In the genomic region with DNA sequence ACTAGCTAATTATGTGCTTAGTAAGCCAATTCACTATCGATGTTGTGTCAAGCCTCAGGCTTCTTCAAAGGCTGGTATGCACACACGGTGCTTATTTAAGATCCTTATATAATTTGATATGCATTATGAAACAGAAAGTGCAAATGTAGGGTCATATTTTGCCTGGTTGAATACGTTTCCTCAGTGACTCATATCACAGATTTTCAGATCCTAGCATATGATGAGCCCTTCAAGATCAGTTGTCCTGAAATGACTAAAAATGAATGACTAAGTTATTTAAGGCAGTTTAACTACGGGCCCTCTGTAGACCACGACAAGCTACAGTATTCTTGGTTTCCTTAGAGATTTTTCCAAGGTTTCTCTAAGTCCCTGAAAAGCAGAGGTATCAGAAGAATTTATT, we compare ENCODE assay signal across 9 cellular contexts.
A peak's percentile ranks its signal among the peaks of the same experiment; 100 is the strongest.
DNase-seq lines count a peak whose midpoint lies in the region; ATAC-seq and TF ChIP-seq lines count a peak whose summit lies in the region.
"Had no signal": no experiment of that assay in that cellular context is flagged by ENCODE, and none has a peak within 500 bp of the region (broad histone marks: within the 10 kb centered on the region; RNA-seq: fewer than 3 reads in every experiment).

No MANE protein-coding gene starts in this region.

- DNase-seq in MM.1S = peak; percentile 64
- DNase-seq in SK-N-DZ (ENCODE audit: low spot score) = no peak
- no peak for DNase-seq in Kasumi-1 (lab: John Stamatoyannopoulos, UW)
- DNase-seq in WERI-Rb-1 = no peak
- DNase-seq: activated naive CD8-positive, alpha-beta T cell treated with anti-CD3 and anti-CD28 coated beads, Interleukin-2, amount 10 ng/mL, durations not matched to agents 7 days and 5 days had no signal

- H3K9me3 ChIP-seq in MM.1S (replicated peaks; ENCODE audit: insufficient read depth, low read length) (no peaks in the 10 kb centered on the region), skeletal muscle satellite cell (replicated peaks; ENCODE audit: low read length) (no peaks in the 10 kb centered on the region), WERI-Rb-1 (ENCODE audit: severe bottlenecking) (no peaks in the 10 kb centered on the region)

- H3F3A ChIP-seq in MM.1S (ENCODE audit: insufficient read depth, low read length) = no peaks in the 10 kb centered on the region

- no peaks in the 10 kb centered on the region for H3K79me2 ChIP-seq in MM.1S (ENCODE audit: low read length)

- H3K4me1 ChIP-seq in MM.1S (ENCODE audit: low read length) (no peaks in the 10 kb centered on the region), skeletal muscle satellite cell (ENCODE audit: control insufficient read depth, insufficient read depth, low read length) (peaks cover 11% of the 10 kb centered on the region)

- TF ChIP-seq CTCF in MM.1S (IDR thresholded peaks at IDR 0.05; ENCODE audit: low read length) (no peak), WERI-Rb-1 (IDR thresholded peaks at IDR 0.05; ENCODE audit: low read depth, low read length) (no peak)

- H3K4me2 ChIP-seq in MM.1S (ENCODE audit: low read depth, low read length) (peak overlapping the region; percentile 36), skeletal muscle satellite cell (ENCODE audit: low read length) (peak overlapping the region; percentile 72)

- H3K27me3 ChIP-seq in MM.1S (replicated peaks; ENCODE audit: insufficient read depth, low read length) (no peaks in the 10 kb centered on the region), skeletal muscle satellite cell (ENCODE audit: control insufficient read depth, insufficient read depth, low read length) (no peaks in the 10 kb centered on the region), WERI-Rb-1 (ENCODE audit: insufficient read depth, low read depth, severe bottlenecking) (no peaks in the 10 kb centered on the region)

- H3K36me3 ChIP-seq in MM.1S (replicated peaks; ENCODE audit: insufficient read depth, low read length) (no peaks in the 10 kb centered on the region), skeletal muscle satellite cell (ENCODE audit: insufficient read depth, low read length) (no peaks in the 10 kb centered on the region), WERI-Rb-1 (no peaks in the 10 kb centered on the region)

- H3K27ac ChIP-seq in MM.1S (ENCODE audit: low read length) (no peak overlapping the region), WERI-Rb-1 (no peak overlapping the region)

- H3K9me2 ChIP-seq in MM.1S (replicated peaks; ENCODE audit: insufficient read depth, low read length) = no peaks in the 10 kb centered on the region

- H3K4me3 ChIP-seq in MM.1S (ENCODE audit: low read length) (peak overlapping the region; percentile 19; the same call in 1 of the 2 replicates), skeletal muscle satellite cell (ENCODE audit: low read length) (peak overlapping the region; percentile 19), WERI-Rb-1 (ENCODE audit: low read depth, low read length) (no peak overlapping the region)

- no peak overlapping the region for H3K9ac ChIP-seq in MM.1S (ENCODE audit: low read length)
- no peak overlapping the region for H3K9ac ChIP-seq in skeletal muscle satellite cell (ENCODE audit: low read depth, low read length)

- H4K20me1 ChIP-seq in MM.1S (ENCODE audit: insufficient read depth, low read length) = no peaks in the 10 kb centered on the region

- no peak overlapping the region for H2AFZ ChIP-seq in MM.1S (ENCODE audit: low read length)

- ATAC-seq in GM18909 (IDR thresholded peaks at IDR 0.05; ENCODE audit: poor library complexity, unreplicated experiment) (peak; percentile 99), HG02642 (IDR thresholded peaks at IDR 0.05; ENCODE audit: poor library complexity, unreplicated experiment) (peak; percentile 99)
- ATAC-seq: left lobe of liver had no signal
